Comparison of ENCODE assay signal across 8 cellular contexts in the genomic region with DNA sequence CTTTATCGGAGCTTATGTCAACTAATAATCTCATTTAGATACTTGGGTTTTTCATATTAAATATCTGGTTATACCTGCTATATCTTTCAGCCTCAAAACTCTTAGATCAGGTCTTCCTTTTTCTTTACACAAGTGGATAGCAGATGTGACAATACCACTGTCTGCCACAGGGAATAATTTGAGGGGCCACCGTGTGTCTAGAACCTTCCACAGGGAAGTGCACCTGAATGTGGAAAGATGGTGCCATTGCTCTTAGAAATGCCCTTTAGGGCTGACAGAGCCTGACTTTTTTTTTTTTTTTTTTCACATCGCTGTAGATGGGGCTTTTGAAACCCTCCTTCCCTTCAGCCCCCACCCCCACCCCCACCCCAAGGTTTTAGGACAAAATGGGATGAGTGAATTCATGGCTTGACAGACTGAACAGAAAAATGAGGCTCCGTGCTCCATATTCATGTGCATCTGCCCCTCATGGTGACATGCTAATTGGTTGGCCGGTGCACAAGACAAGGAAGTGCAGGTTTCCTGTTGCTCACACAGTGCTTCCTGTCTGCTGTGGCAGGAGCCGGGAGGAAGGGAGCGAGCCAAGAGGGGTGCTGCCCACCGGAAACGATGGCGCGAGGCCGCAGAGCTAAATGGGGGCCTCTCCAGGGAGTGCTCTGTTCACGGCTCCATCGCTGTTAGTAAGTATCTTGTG.
DNase-seq lines count a peak whose midpoint lies in the region; ATAC-seq, FAIRE-seq and TF ChIP-seq lines count a peak whose summit lies in the region.

No MANE protein-coding gene starts in this region.

- no peak overlapping the region for H2BK5ac ChIP-seq in neuronal stem cell (ENCODE audit: low read length)

- H3K4me3 Mint-ChIP-seq in activated naive CD8-positive, alpha-beta T cell treated with anti-CD3 and anti-CD28 coated beads for 36 hours: peak overlapping the region; percentile 90

- no peak for TF ChIP-seq POLR2A in H54 (IDR thresholded peaks at IDR 0.05; ENCODE audit: low read depth, low read length)

- no peak for FAIRE-seq in H54 (lab: Jason Lieb, UNC)

- no peak overlapping the region for H3K18ac ChIP-seq in neuronal stem cell (ENCODE audit: low read length)

- no peaks in the 10 kb centered on the region for H3K27me3 Mint-ChIP-seq in activated naive CD8-positive, alpha-beta T cell treated with anti-CD3 and anti-CD28 coated beads for 36 hours

- no peak overlapping the region for H2AK5ac ChIP-seq in neuronal stem cell (ENCODE audit: low read depth, low read length)

- peak overlapping the region; percentile 97 for H3K27ac Mint-ChIP-seq in activated naive CD8-positive, alpha-beta T cell treated with anti-CD3 and anti-CD28 coated beads for 36 hours

- H2BK15ac ChIP-seq in neuronal stem cell (ENCODE audit: low read length): no peak overlapping the region

- H3K36me3 Mint-ChIP-seq in activated naive CD8-positive, alpha-beta T cell treated with anti-CD3 and anti-CD28 coated beads for 36 hours: peaks cover 51% of the 10 kb centered on the region

- peak; percentile 90 for ATAC-seq in GM18867 (IDR thresholded peaks at IDR 0.05; ENCODE audit: unreplicated experiment)
- ATAC-seq in HG03045 (IDR thresholded peaks at IDR 0.05; ENCODE audit: unreplicated experiment): peak; percentile 91
- peak; percentile 93 for ATAC-seq in upper lobe of right lung

- H3K27ac ChIP-seq in neuronal stem cell (replicated peaks; ENCODE audit: low read length) (no peak overlapping the region), upper lobe of right lung (peak overlapping the region; percentile 58)

- no peak overlapping the region for H4K8ac ChIP-seq in neuronal stem cell (ENCODE audit: low read depth, low read length)

- H3K4me3 ChIP-seq in neuronal stem cell (ENCODE audit: low read length in 2 of 2): peak overlapping the region in 1 of 2 donors; percentile 49
- peak overlapping the region; percentile 34 for H3K4me3 ChIP-seq in upper lobe of right lung

- no peak overlapping the region for H2BK120ac ChIP-seq in neuronal stem cell (ENCODE audit: low read depth, low read length)

- H3K4me2 ChIP-seq in neuronal stem cell (ENCODE audit: insufficient read depth, low read length, poor library complexity, severe bottlenecking): no peak overlapping the region

- H3K14ac ChIP-seq in neuronal stem cell (ENCODE audit: low read length): no peak overlapping the region

- no peaks in the 10 kb centered on the region for H3K79me1 ChIP-seq in neuronal stem cell (ENCODE audit: low read depth, low read length)

- H3K9ac ChIP-seq in neuronal stem cell (ENCODE audit: low read depth, low read length, poor library complexity): no peak overlapping the region

- H3K9me3 Mint-ChIP-seq in activated naive CD8-positive, alpha-beta T cell treated with anti-CD3 and anti-CD28 coated beads for 36 hours: peaks cover 26% of the 10 kb centered on the region

- H3K4ac ChIP-seq in neuronal stem cell (ENCODE audit: low read length): no peak overlapping the region

- H2AFZ ChIP-seq in neuronal stem cell (ENCODE audit: low read length): peak overlapping the region; percentile 73

- DNase-seq in T follicular helper cell (ENCODE audit: low read depth): peak; percentile 51
- DNase-seq in activated naive CD8-positive, alpha-beta T cell treated with anti-CD3 and anti-CD28 coated beads for 36 hours: peak; percentile 75
- DNase-seq in neuronal stem cell (ENCODE audit: low spot score): no peak
- peak; percentile 80 for DNase-seq in upper lobe of right lung
- DNase-seq in H54 (ENCODE audit: insufficient read length, low spot score): no peak
- DNase-seq in COR-L47 (lab: John Stamatoyannopoulos, UW): no peak

- WGBS in neuronal stem cell (ENCODE audit: extremely low coverage in 2 of 2, insufficient read length in 2 of 2, insufficient replicate concordance in 1 of 2), 2 donors: no CpG with 5 or more reads among the region's 14 CpGs

- H3K27me3 ChIP-seq in neuronal stem cell (ENCODE audit: control insufficient read depth in 3 of 3, insufficient read depth in 3 of 3, low read depth in 1 of 3, low read length in 3 of 3) (no peaks in the 10 kb centered on the region), upper lobe of right lung (no peaks in the 10 kb centered on the region)

- H2BK12ac ChIP-seq in neuronal stem cell (ENCODE audit: low read length): no peak overlapping the region

- no peak overlapping the region for H4K91ac ChIP-seq in neuronal stem cell (ENCODE audit: low read depth, low read length, poor library complexity)

- H3K4me1 Mint-ChIP-seq in activated naive CD8-positive, alpha-beta T cell treated with anti-CD3 and anti-CD28 coated beads for 36 hours: peaks cover 55% of the 10 kb centered on the region

- no peaks in the 10 kb centered on the region for H3K9me3 ChIP-seq in neuronal stem cell (replicated peaks in 1 of 2; ENCODE audit: control insufficient read depth in 2 of 2, insufficient read depth in 1 of 2, low read depth in 1 of 2, low read length in 2 of 2)
- H3K9me3 ChIP-seq in upper lobe of right lung: no peaks in the 10 kb centered on the region

- H3K4me1 ChIP-seq in neuronal stem cell (ENCODE audit: control insufficient read depth in 2 of 2, insufficient read depth in 1 of 2, low read depth in 1 of 2, low read length in 2 of 2) (no peaks in the 10 kb centered on the region), upper lobe of right lung (peaks cover 24% of the 10 kb centered on the region)

- intact Hi-C loops in upper lobe of right lung (cut with DNase I): no loop called here

- no peak overlapping the region for H3K23ac ChIP-seq in neuronal stem cell (ENCODE audit: low read depth, low read length, poor library complexity)

- H3K36me3 ChIP-seq in neuronal stem cell (replicated peaks in 1 of 2; ENCODE audit: control insufficient read depth in 2 of 2, insufficient read depth in 2 of 2, low read length in 2 of 2): no peaks in the 10 kb centered on the region
- H3K36me3 ChIP-seq in upper lobe of right lung: no peaks in the 10 kb centered on the region

- TF ChIP-seq CTCF in upper lobe of right lung (IDR thresholded peaks at IDR 0.05): no peak

Comparison
In these comparisons a context has a peak if more than half of its experiments do, and no peak if none do; other contexts are left out.
1. DNase-seq: peak in T follicular helper cell (single experiment), activated naive CD8-positive, alpha-beta T cell treated with anti-CD3 and anti-CD28 coated beads for 36 hours (single experiment) and upper lobe of right lung (single experiment); none in neuronal stem cell (single experiment), H54 (single experiment) and COR-L47 (single experiment).
2. Peak in every context shown above with its lines, with median percentiles within 50 percentile points of each other: ATAC-seq.